ENCODE assay signal across 18 cellular contexts in genomic region chr16:89919535-89920406, GRCh38. TPM values are rescaled to one million over a fixed set of nuclear protein-coding genes. Genes with fewer than 3 reads are reported as not detected.
A peak's percentile ranks its signal among the peaks of the same experiment; 100 is the strongest.
DNase-seq lines count a peak whose midpoint lies in the region; ATAC-seq and TF ChIP-seq lines count a peak whose summit lies in the region.
"Had no signal": no experiment of that assay in that cellular context is flagged by ENCODE, and none has a peak within 500 bp of the region (broad histone marks: within the 10 kb centered on the region; RNA-seq: fewer than 3 reads in every experiment).

No MANE protein-coding gene starts in this region.

- peak overlapping the region in 9 of 11 experiments; percentile 68 to 93 (median 85); a peak in 6 of 22 replicates for H3K9ac ChIP-seq in BLaER1 treated with 17β-estradiol and CSF1 and Interleukin-3, amounts not matched to agents 10 nM and 100 nM
- no peak overlapping the region for H3K9ac ChIP-seq in Karpas-422 (ENCODE audit: low read length)
- H3K9ac ChIP-seq: parathyroid adenoma had no signal

- DNase-seq in GM23338 (ENCODE audit: low spot score) = no peak
- DNase-seq in activated naive CD8-positive, alpha-beta T cell treated with anti-CD3 and anti-CD28 coated beads, Interleukin-2, amount 50 U/mL, for 24 hours = no peak
- DNase-seq in naive B cell = no peak
- no peak for DNase-seq in MV-4-11 (lab: John Stamatoyannopoulos, UW)
- no peak for DNase-seq in Karpas-422
- no peak for DNase-seq in stimulated activated CD4-positive, alpha-beta T cell treated with anti-CD3 and anti-CD28 coated beads, Interleukin-2, amount 100 ng/mL, for 48 hours
- DNase-seq: activated naive CD4-positive, alpha-beta T cell treated with Interleukin-2 at 50 U/mL for 16 hours; BE2C; DND-41; foreskin keratinocyte; mesendoderm; NCI-H1048; SIG-M5; stimulated activated naive CD8-positive, alpha-beta T cell treated with anti-CD3 and anti-CD28 coated beads, Interleukin-15, Interleukin-2, amounts not matched to agents 100 U/mL and 50 U/mL, for 24 hours had no signal

- H3K4me3 Mint-ChIP-seq in GM23338 = peak overlapping the region; percentile 15; the same call in 1 of the 3 replicates
- no peak overlapping the region for H3K4me3 Mint-ChIP-seq in activated naive CD8-positive, alpha-beta T cell treated with anti-CD3 and anti-CD28 coated beads, Interleukin-2, amount 50 U/mL, for 24 hours
- peak overlapping the region in 7 of 8 donors; percentile 16 to 69 (median 45) for H3K4me3 Mint-ChIP-seq in naive B cell

- 0 out of 22 replicates have a peak, but pooled peaks cover 0 to 5% (median 0%) of the 10 kb centered on the region in 11 experiments for H3K36me3 ChIP-seq in BLaER1 treated with 17β-estradiol and CSF1 and Interleukin-3, amounts not matched to agents 10 nM and 100 nM
- no peaks in the 10 kb centered on the region for H3K36me3 ChIP-seq in GM23338 (ENCODE audit: insufficient read depth)
- H3K36me3 ChIP-seq in Karpas-422 (ENCODE audit: insufficient read depth, low read length) = no peaks in the 10 kb centered on the region
- H3K36me3 ChIP-seq: breast epithelium had no signal

- H3K9me3 Mint-ChIP-seq in GM23338 = peaks cover 2% of the 10 kb centered on the region; the same call in 1 of the 3 replicates
- no peaks in the 10 kb centered on the region for H3K9me3 Mint-ChIP-seq in activated naive CD8-positive, alpha-beta T cell treated with anti-CD3 and anti-CD28 coated beads, Interleukin-2, amount 50 U/mL, for 24 hours
- H3K9me3 Mint-ChIP-seq in naive B cell = no peaks in the 10 kb centered on the region

- peaks cover 10 to 48% (median 18%) of the 10 kb centered on the region in 11 experiments; a peak in 20 of 22 replicates for H4K20me1 ChIP-seq in BLaER1 treated with 17β-estradiol and CSF1 and Interleukin-3, amounts not matched to agents 10 nM and 100 nM
- no peaks in the 10 kb centered on the region; the same call in 1 of the 2 replicates for H4K20me1 ChIP-seq in GM23338 (replicated peaks; ENCODE audit: insufficient read depth)
- H4K20me1 ChIP-seq in Karpas-422 (ENCODE audit: insufficient read depth, low read depth, low read length) = peaks cover 25% of the 10 kb centered on the region

- H3K27me3 Mint-ChIP-seq in GM23338 (ENCODE audit: insufficient read depth, low read depth, poor library complexity) (peaks cover 51% of the 10 kb centered on the region), naive B cell (peaks cover 9 to 40% (median 24%) of the 10 kb centered on the region in 3 donors)
- H3K27me3 Mint-ChIP-seq in activated naive CD8-positive, alpha-beta T cell treated with anti-CD3 and anti-CD28 coated beads, Interleukin-2, amount 50 U/mL, for 24 hours = peaks cover 42% of the 10 kb centered on the region

- H3K4me3 ChIP-seq in BLaER1 treated with 17β-estradiol and CSF1 and Interleukin-3, amounts not matched to agents 10 nM and 100 nM = peak overlapping the region in 2 of 10 experiments; percentile 83 to 84; a peak in 2 of 20 replicates
- H3K4me3 ChIP-seq in GM23338 (no peak overlapping the region), Karpas-422 (ENCODE audit: low read length) (no peak overlapping the region)

- H3K27me3 ChIP-seq in BLaER1 treated with 17β-estradiol and CSF1 and Interleukin-3, amounts not matched to agents 10 nM and 100 nM = peaks cover 0 to 5% (median 0%) of the 10 kb centered on the region in 11 experiments; a peak in 3 of 22 replicates
- peaks cover 19% of the 10 kb centered on the region for H3K27me3 ChIP-seq in GM23338 (ENCODE audit: insufficient read depth)
- H3K27me3 ChIP-seq in Karpas-422 (ENCODE audit: low read length) = no peaks in the 10 kb centered on the region
- H3K27me3 ChIP-seq: BE2C had no signal

- H3K9me2 ChIP-seq in GM23338 (ENCODE audit: insufficient read depth) (no peaks in the 10 kb centered on the region), Karpas-422 (replicated peaks; ENCODE audit: insufficient read depth, low read length) (no peaks in the 10 kb centered on the region)

- ATAC-seq in GM23338 = no peak
- no peak for ATAC-seq in activated naive CD8-positive, alpha-beta T cell treated with anti-CD3 and anti-CD28 coated beads, Interleukin-2, amount 50 U/mL, for 24 hours
- no peak for ATAC-seq in naive B cell (ENCODE audit: low read depth in 2 of 2)
- no peak for ATAC-seq in HG02885 (IDR thresholded peaks at IDR 0.05; ENCODE audit: poor library complexity, unreplicated experiment)
- ATAC-seq: foreskin keratinocyte; stimulated activated naive CD8-positive, alpha-beta T cell treated with anti-CD3 and anti-CD28 coated beads, Interleukin-15, Interleukin-2, amounts not matched to agents 100 U/mL and 50 U/mL, for 24 hours had no signal

- no peaks in the 10 kb centered on the region for H3K36me3 Mint-ChIP-seq in GM23338 (ENCODE audit: low read depth)
- H3K36me3 Mint-ChIP-seq in activated naive CD8-positive, alpha-beta T cell treated with anti-CD3 and anti-CD28 coated beads, Interleukin-2, amount 50 U/mL, for 24 hours (ENCODE audit: low read depth) = no peaks in the 10 kb centered on the region
- H3K36me3 Mint-ChIP-seq in naive B cell = no peaks in the 10 kb centered on the region

- H3K79me2 ChIP-seq in GM23338 (replicated peaks; ENCODE audit: insufficient read depth) (no peaks in the 10 kb centered on the region), Karpas-422 (ENCODE audit: low read length) (peaks cover 7% of the 10 kb centered on the region)
- H3K79me2 ChIP-seq: parathyroid adenoma had no signal

- H3K4me1 ChIP-seq in BLaER1 treated with 17β-estradiol and CSF1 and Interleukin-3, amounts not matched to agents 10 nM and 100 nM = peaks cover 63 to 92% (median 89%) of the 10 kb centered on the region in 10 experiments
- H3K4me1 ChIP-seq in GM23338 (ENCODE audit: insufficient read depth) = peaks cover 29% of the 10 kb centered on the region
- H3K4me1 ChIP-seq in Karpas-422 (ENCODE audit: low read length) = peaks cover 55% of the 10 kb centered on the region

- H3K4me1 Mint-ChIP-seq in GM23338 = peaks cover 20% of the 10 kb centered on the region
- H3K4me1 Mint-ChIP-seq in activated naive CD8-positive, alpha-beta T cell treated with anti-CD3 and anti-CD28 coated beads, Interleukin-2, amount 50 U/mL, for 24 hours = peaks cover 46% of the 10 kb centered on the region
- H3K4me1 Mint-ChIP-seq in naive B cell = peaks cover 17 to 36% (median 34%) of the 10 kb centered on the region in 3 donors

- peak overlapping the region in 3 of 11 experiments; percentile 87 to 96 (median 95); a peak in 6 of 22 replicates for H3K27ac ChIP-seq in BLaER1 treated with 17β-estradiol and CSF1 and Interleukin-3, amounts not matched to agents 10 nM and 100 nM
- H3K27ac ChIP-seq in GM23338 (ENCODE audit: low read depth) = no peak overlapping the region
- H3K27ac ChIP-seq in Karpas-422 (ENCODE audit: low read length) = no peak overlapping the region
- H3K27ac ChIP-seq: breast epithelium, foreskin keratinocyte, parathyroid adenoma had no signal

- no peak for TF ChIP-seq CTCF in GM23338 (conservative IDR thresholded peaks at IDR 0.05; ENCODE audit: low read depth in 2 of 2)

- no peak overlapping the region for H3K27ac Mint-ChIP-seq in GM23338
- peak overlapping the region; percentile 23 for H3K27ac Mint-ChIP-seq in activated naive CD8-positive, alpha-beta T cell treated with anti-CD3 and anti-CD28 coated beads, Interleukin-2, amount 50 U/mL, for 24 hours
- peak overlapping the region in 1 of 6 donors; percentile 37 for H3K27ac Mint-ChIP-seq in naive B cell

- H3K9me3 ChIP-seq in BLaER1 treated with 17β-estradiol and CSF1 and Interleukin-3, amounts not matched to agents 10 nM and 100 nM (replicated peaks in 1 of 11) = no peaks in the 10 kb centered on the region
- no peaks in the 10 kb centered on the region for H3K9me3 ChIP-seq in Karpas-422 (ENCODE audit: low read length)
- H3K9me3 ChIP-seq: BE2C, breast epithelium had no signal

- peak overlapping the region; percentile 88 to 100 (median 98) for H3K4me2 ChIP-seq in BLaER1 treated with 17β-estradiol and CSF1 and Interleukin-3, amounts not matched to agents 10 nM and 100 nM
- H3K4me2 ChIP-seq in GM23338 (no peak overlapping the region), Karpas-422 (ENCODE audit: low read depth, low read length, poor library complexity, severe bottlenecking) (no peak overlapping the region)

- no peak overlapping the region for H2AFZ ChIP-seq in GM23338
- H2AFZ ChIP-seq in Karpas-422 (ENCODE audit: low read length) = no peak overlapping the region
- H2AFZ ChIP-seq: parathyroid adenoma had no signal

- H3F3A ChIP-seq in GM23338 (replicated peaks; ENCODE audit: low read depth) = peaks cover 13% of the 10 kb centered on the region

RNA-seq across cellular contexts. Expression of gene MC1R, which starts 1.1 kb away (rescaled TPM):
- 2.9 and 4.3 TPM in 2 replicates for total RNA-seq in GM23338 (2014; rRNA removed; shearing (Covaris generic))
- polyA plus RNA-seq in GM23338 (2016; fragmentation: Nextera tagmentation; extraction: Ambion mirVana) (0.74 and 0.97 TPM in 2 replicates), naive B cell (ENCODE audit: low read depth in 6 of 6) (under 1 TPM in 5 of 6 donors, not detected in 1; 0.12 to 0.62 (median 0.48) TPM)
- total RNA-seq in Karpas-422 (2014; rRNA removed; shearing (Covaris generic); ENCODE audit: low replicate concordance) = 3.2 and 4.8 TPM in 2 replicates

RNA-seq across cellular contexts. Expression of gene TUBB3, which starts 3.4 kb away (rescaled TPM):
- total RNA-seq in GM23338 (2014; rRNA removed; shearing (Covaris generic)) = 431 and 443 TPM in 2 replicates
- polyA plus RNA-seq in GM23338 (2016; fragmentation: Nextera tagmentation; extraction: Ambion mirVana) = 139 and 149 TPM in 2 replicates
- 10 to 100 TPM in 1 of 6 donors, 1 to 10 TPM in 4, under 1 TPM in 1; 0.99 to 12.2 (median 5.0) TPM for polyA plus RNA-seq in naive B cell (ENCODE audit: low read depth in 6 of 6)
- total RNA-seq in Karpas-422 (2014; rRNA removed; shearing (Covaris generic); ENCODE audit: low replicate concordance) = 210 and 405 TPM in 2 replicates

RNA-seq across cellular contexts. Expression of gene DEF8, which starts 28.8 kb away (rescaled TPM):
- total RNA-seq in GM23338 (2014; rRNA removed; shearing (Covaris generic)) = 83.5 and 89.9 TPM in 2 replicates
- 98.9 and 105 TPM in 2 replicates for polyA plus RNA-seq in GM23338 (2016; fragmentation: Nextera tagmentation; extraction: Ambion mirVana)
- 100 to 1,000 TPM in 4 of 6 donors, 10 to 100 TPM in 2; 66.9 to 126 (median 105) TPM for polyA plus RNA-seq in naive B cell (ENCODE audit: low read depth in 6 of 6)
- total RNA-seq in Karpas-422 (2014; rRNA removed; shearing (Covaris generic); ENCODE audit: low replicate concordance) = 125 and 219 TPM in 2 replicates

RNA-seq across cellular contexts. Expression of gene TCF25, which starts 46.4 kb away (rescaled TPM):
- total RNA-seq in GM23338 (2014; rRNA removed; shearing (Covaris generic)) = 95.4 and 96.4 TPM in 2 replicates
- 143 and 149 TPM in 2 replicates for polyA plus RNA-seq in GM23338 (2016; fragmentation: Nextera tagmentation; extraction: Ambion mirVana)
- polyA plus RNA-seq in naive B cell (ENCODE audit: low read depth in 6 of 6) = 100 to 1,000 TPM in 5 of 6 donors, 10 to 100 TPM in 1; 88.4 to 135 (median 108) TPM
- 71.8 and 125 TPM in 2 replicates for total RNA-seq in Karpas-422 (2014; rRNA removed; shearing (Covaris generic); ENCODE audit: low replicate concordance)

Comparison
In these comparisons a context has a peak if more than half of its experiments do, and no peak if none do; other contexts are left out.
1. H3K4me2 ChIP-seq: peak in BLaER1 treated with 17β-estradiol and CSF1 and Interleukin-3, amounts not matched to agents 10 nM and 100 nM (11 of 11); none in GM23338 (single experiment) and Karpas-422 (single experiment).